In genomic region chr9:70911791-70912190, GRCh38 we compare ENCODE assay signal across 20 cellular contexts.
DNase-seq lines count a peak whose midpoint lies in the region; ATAC-seq and TF ChIP-seq lines count a peak whose summit lies in the region.
"Had no signal": no experiment of that assay in that cellular context is flagged by ENCODE, and none has a peak within 500 bp of the region (broad histone marks: within the 10 kb centered on the region; RNA-seq: fewer than 3 reads in every experiment).

No MANE protein-coding gene starts in this region.

- no peak overlapping the region for H3K4me3 ChIP-seq in Karpas-422 (ENCODE audit: low read length)
- H3K4me3 ChIP-seq: BLaER1 had no signal

- H3K4me1 ChIP-seq in Karpas-422 (ENCODE audit: low read length), result no peaks in the 10 kb centered on the region
- H3K4me1 ChIP-seq: BE2C, BLaER1 had no signal

- no peaks in the 10 kb centered on the region for H3K9me3 ChIP-seq in Karpas-422 (ENCODE audit: low read length)
- H3K9me3 ChIP-seq: BE2C, BLaER1 had no signal

- H3K4me2 ChIP-seq in Karpas-422 (ENCODE audit: low read depth, low read length, poor library complexity, severe bottlenecking), result no peak overlapping the region
- H3K4me2 ChIP-seq: BLaER1 had no signal

- no peak for TF ChIP-seq CTCF in VCaP (conservative IDR thresholded peaks at IDR 0.05)

- peak; percentile 72 for DNase-seq in cerebellar cortex (ENCODE audit: low spot score)
- DNase-seq in stimulated activated naive CD8-positive, alpha-beta T cell treated with anti-CD3 and anti-CD28 coated beads, Interleukin-15, Interleukin-2, amounts not matched to agents 100 U/mL and 50 U/mL, for 24 hours, result no peak
- DNase-seq in Karpas-422, result no peak
- DNase-seq: 8988T; ACHN; BE2C; CD4-positive, alpha-beta memory T cell; CD4-positive, CD25-positive, alpha-beta regulatory T cell; CD8-positive, alpha-beta memory T cell; COR-L47; DMS 273 treated with DMSO at 0.1 percent for 48 hours; DMS153; DMS53; DMS79; DND-41; EL; GF-D8 had no signal

- H3K27me3 ChIP-seq in Karpas-422 (ENCODE audit: low read length), result no peaks in the 10 kb centered on the region
- H3K27me3 ChIP-seq: BE2C, BLaER1 had no signal

- H3K9ac ChIP-seq in Karpas-422 (ENCODE audit: low read length), result no peak overlapping the region
- H3K9ac ChIP-seq: BLaER1 had no signal

- no peak for ATAC-seq in stimulated activated naive CD8-positive, alpha-beta T cell treated with anti-CD3 and anti-CD28 coated beads, Interleukin-15, Interleukin-2, amounts not matched to agents 100 U/mL and 50 U/mL, for 24 hours
- no peak for ATAC-seq in HG03175 (IDR thresholded peaks at IDR 0.05; ENCODE audit: unreplicated experiment)

- H3K27ac ChIP-seq in VCaP (peak overlapping the region; percentile 41), Karpas-422 (ENCODE audit: low read length) (no peak overlapping the region)
- H3K27ac ChIP-seq: BLaER1 had no signal

- no peak overlapping the region for H2AFZ ChIP-seq in Karpas-422 (ENCODE audit: low read length)

- no peaks in the 10 kb centered on the region for H3K9me2 ChIP-seq in Karpas-422 (replicated peaks; ENCODE audit: insufficient read depth, low read length)

- no peaks in the 10 kb centered on the region for H3K79me2 ChIP-seq in Karpas-422 (ENCODE audit: low read length)

- no peaks in the 10 kb centered on the region for H3K36me3 ChIP-seq in Karpas-422 (ENCODE audit: insufficient read depth, low read length)
- H3K36me3 ChIP-seq: BE2C, BLaER1 had no signal

- no peaks in the 10 kb centered on the region for H4K20me1 ChIP-seq in Karpas-422 (ENCODE audit: insufficient read depth, low read depth, low read length)
- H4K20me1 ChIP-seq: BLaER1 had no signal
